In the genomic region with DNA sequence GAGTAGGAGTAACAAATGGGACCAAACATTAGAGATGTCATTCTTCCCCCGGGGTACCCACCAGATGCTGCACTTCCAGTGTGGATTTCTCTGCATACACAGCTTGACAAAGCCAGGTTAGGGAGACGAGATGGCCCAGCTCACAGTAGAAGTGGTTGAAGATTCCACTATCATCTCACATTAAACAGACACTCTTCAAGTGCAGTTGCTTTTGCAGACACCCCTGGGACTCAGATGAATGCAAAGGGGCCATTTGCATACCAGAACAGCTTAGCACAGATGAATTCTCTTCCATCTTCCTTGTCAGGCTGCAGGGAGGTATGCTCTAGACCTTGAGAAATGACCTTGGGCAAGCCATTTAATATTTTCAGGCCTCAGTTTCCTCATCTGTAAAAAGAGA, we compare ENCODE assay signal across 19 cellular contexts. TPM values are rescaled to one million over a fixed set of nuclear protein-coding genes. Genes with fewer than 3 reads are reported as not detected.
"Had no signal": no experiment of that assay in that cellular context is flagged by ENCODE, and none has a peak within 500 bp of the region (broad histone marks: within the 10 kb centered on the region; RNA-seq: fewer than 3 reads in every experiment).

No MANE protein-coding gene starts in this region.

- DNase-seq: activated CD4-positive, alpha-beta T cell treated with anti-CD3 and anti-CD28 coated beads, Interleukin-2, amount 10 ng/mL, durations not matched to agents 24 days and 14 days; activated CD4-positive, CD25-positive, alpha-beta regulatory T cell; activated CD8-positive, alpha-beta memory T cell treated with anti-CD3 and anti-CD28 coated beads, Interleukin-2, amount 50 U/mL, for 4 hours; activated CD8-positive, alpha-beta T cell treated with anti-CD3 and anti-CD28 coated beads, Interleukin-2, amount 10 ng/mL, durations not matched to agents 7 days and 5 days; activated naive CD8-positive, alpha-beta T cell treated with anti-CD3 and anti-CD28 coated beads for 36 hours; activated T-cell treated with anti-CD3 and anti-CD28 coated beads, Interleukin-2, amount 50 U/mL, for 72 hours; endodermal cell; erythroblast; gastrocnemius medialis; heart right ventricle; ovary; sigmoid colon; stimulated activated naive B cell treated with anti-CD40 and anti-IgM and Interleukin-4, amounts not matched to agents 10 μg/mL and 1 μg/mL and 100 μg/mL, for 72 hours; T-helper 17 cell; thyroid gland had no signal

- H3K9me3 ChIP-seq: gastrocnemius medialis, heart right ventricle, ovary, sigmoid colon, thyroid gland had no signal

- H3K27ac ChIP-seq: gastrocnemius medialis, heart right ventricle, ovary, thyroid gland had no signal

- H3K4me1 ChIP-seq: gastrocnemius medialis, thyroid gland had no signal

- H3K36me3 ChIP-seq: gastrocnemius medialis, heart right ventricle, ovary, sigmoid colon, thyroid gland had no signal

- H3K36me3 Mint-ChIP-seq: activated naive CD8-positive, alpha-beta T cell treated with anti-CD3 and anti-CD28 coated beads for 36 hours; mesothelial cell of epicardium; stimulated activated naive B cell treated with anti-CD40 and anti-IgM and Interleukin-4, amounts not matched to agents 10 μg/mL and 1 μg/mL and 100 μg/mL, for 72 hours had no signal

- H3K27ac Mint-ChIP-seq: activated CD4-positive, alpha-beta T cell treated with anti-CD3 and anti-CD28 coated beads, Interleukin-2, amount 10 ng/mL, durations not matched to agents 24 days and 14 days; activated CD8-positive, alpha-beta T cell treated with anti-CD3 and anti-CD28 coated beads, Interleukin-2, amount 10 ng/mL, durations not matched to agents 7 days and 5 days; activated naive CD8-positive, alpha-beta T cell treated with anti-CD3 and anti-CD28 coated beads for 36 hours; activated T-cell treated with anti-CD3 and anti-CD28 coated beads, Interleukin-2, amount 50 U/mL, for 72 hours; endodermal cell; mesothelial cell of epicardium; stimulated activated naive B cell treated with anti-CD40 and anti-IgM and Interleukin-4, amounts not matched to agents 10 μg/mL and 1 μg/mL and 100 μg/mL, for 72 hours; T-helper 17 cell had no signal

- H3K4me3 ChIP-seq: gastrocnemius medialis, heart right ventricle, ovary, sigmoid colon, thyroid gland had no signal

- ATAC-seq: activated CD8-positive, alpha-beta T cell treated with anti-CD3 and anti-CD28 coated beads, Interleukin-2, amount 10 ng/mL, durations not matched to agents 7 days and 5 days; activated T-cell treated with anti-CD3 and anti-CD28 coated beads, Interleukin-2, amount 50 U/mL, for 72 hours; gastrocnemius medialis; heart right ventricle; stimulated activated naive B cell treated with anti-CD40 and anti-IgM and Interleukin-4, amounts not matched to agents 10 μg/mL and 1 μg/mL and 100 μg/mL, for 72 hours; T-helper 17 cell had no signal

- H3K4me3 Mint-ChIP-seq: activated CD4-positive, alpha-beta T cell treated with anti-CD3 and anti-CD28 coated beads, Interleukin-2, amount 10 ng/mL, durations not matched to agents 24 days and 14 days; activated CD8-positive, alpha-beta T cell treated with anti-CD3 and anti-CD28 coated beads, Interleukin-2, amount 10 ng/mL, durations not matched to agents 7 days and 5 days; activated naive CD8-positive, alpha-beta T cell treated with anti-CD3 and anti-CD28 coated beads for 36 hours; activated T-cell treated with anti-CD3 and anti-CD28 coated beads, Interleukin-2, amount 50 U/mL, for 72 hours; endodermal cell; mesothelial cell of epicardium; stimulated activated naive B cell treated with anti-CD40 and anti-IgM and Interleukin-4, amounts not matched to agents 10 μg/mL and 1 μg/mL and 100 μg/mL, for 72 hours; T-helper 17 cell had no signal

- H3K9me3 Mint-ChIP-seq: activated CD4-positive, alpha-beta T cell treated with anti-CD3 and anti-CD28 coated beads, Interleukin-2, amount 10 ng/mL, durations not matched to agents 24 days and 14 days; activated naive CD8-positive, alpha-beta T cell treated with anti-CD3 and anti-CD28 coated beads for 36 hours; activated T-cell treated with anti-CD3 and anti-CD28 coated beads, Interleukin-2, amount 50 U/mL, for 72 hours; endodermal cell; mesothelial cell of epicardium; stimulated activated naive B cell treated with anti-CD40 and anti-IgM and Interleukin-4, amounts not matched to agents 10 μg/mL and 1 μg/mL and 100 μg/mL, for 72 hours had no signal

- H3K4me1 Mint-ChIP-seq: activated CD4-positive, alpha-beta T cell treated with anti-CD3 and anti-CD28 coated beads, Interleukin-2, amount 10 ng/mL, durations not matched to agents 24 days and 14 days; activated naive CD8-positive, alpha-beta T cell treated with anti-CD3 and anti-CD28 coated beads for 36 hours; stimulated activated naive B cell treated with anti-CD40 and anti-IgM and Interleukin-4, amounts not matched to agents 10 μg/mL and 1 μg/mL and 100 μg/mL, for 72 hours; T-helper 17 cell had no signal

- H3K27me3 ChIP-seq: gastrocnemius medialis, ovary, sigmoid colon, thyroid gland had no signal

RNA-seq across cellular contexts. Expression of a gene that starts 12.6 kb away (rescaled TPM):
- total RNA-seq: activated CD4-positive, alpha-beta T cell treated with anti-CD3 and anti-CD28 coated beads, Interleukin-2, amount 10 ng/mL, durations not matched to agents 24 days and 14 days; activated CD8-positive, alpha-beta T cell treated with anti-CD3 and anti-CD28 coated beads, Interleukin-2, amount 10 ng/mL, durations not matched to agents 7 days and 5 days; activated naive CD8-positive, alpha-beta T cell treated with anti-CD3 and anti-CD28 coated beads for 36 hours; activated T-cell treated with anti-CD3 and anti-CD28 coated beads, Interleukin-2, amount 50 U/mL, for 72 hours; cerebellum; dermis blood vessel endothelial cell; gastrocnemius medialis; mesothelial cell of epicardium; ovary; sigmoid colon; T-helper 17 cell; thyroid gland; urinary bladder had no signal
